In genomic region chr7:77935652-77936348, GRCh38 we compare ENCODE assay signal across 12 cellular contexts.
DNase-seq lines count a peak whose midpoint lies in the region; ATAC-seq and TF ChIP-seq lines count a peak whose summit lies in the region.
"Had no signal": no experiment of that assay in that cellular context is flagged by ENCODE, and none has a peak within 500 bp of the region (broad histone marks: within the 10 kb centered on the region; RNA-seq: fewer than 3 reads in every experiment).

No MANE protein-coding gene starts in this region.

- H3K27me3 ChIP-seq in Loucy (ENCODE audit: insufficient read depth, low read length, poor library complexity, severe bottlenecking) (no peaks in the 10 kb centered on the region), mammary epithelial cell (ENCODE audit: insufficient read depth, low read length) (no peaks in the 10 kb centered on the region), psoas muscle (ENCODE audit: insufficient read depth in 3 of 3, low read length in 2 of 3) (no peaks in the 10 kb centered on the region)

- H3K27ac ChIP-seq in mammary epithelial cell (ENCODE audit: insufficient read depth, low read depth, low read length), result no peak overlapping the region
- no peak overlapping the region for H3K27ac ChIP-seq in psoas muscle

- WGBS in mammary epithelial cell (ENCODE audit: low coverage, missing lambda C conversion rate), result 100% methylated on average over 1 of the region's 1 CpG
- 79 to 84% (median 79%) methylated on average over 1 of the region's 1 CpG for WGBS in psoas muscle, 3 donors

- TF ChIP-seq CTCF in Loucy (conservative IDR thresholded peaks at IDR 0.05; ENCODE audit: low read length) (no peak; the same call in 1 of the 2 replicates), mammary epithelial cell (conservative IDR thresholded peaks at IDR 0.05 in 1 of 2, IDR thresholded peaks at IDR 0.05 in 1 of 2; ENCODE audit: extremely low read depth in 1 of 2, insufficient read depth in 1 of 2, low read depth in 1 of 2, low read length in 2 of 2) (peak; percentile 39), psoas muscle (IDR thresholded peaks at IDR 0.05) (peak; percentile 14)

- H3K36me3 ChIP-seq in Loucy (ENCODE audit: insufficient read depth, low read length) (no peaks in the 10 kb centered on the region), mammary epithelial cell (ENCODE audit: insufficient read depth, low read length) (no peaks in the 10 kb centered on the region), psoas muscle (ENCODE audit: insufficient read depth in 1 of 2, low read depth in 1 of 2) (peaks cover 0 to 13% of the 10 kb centered on the region in 2 donors)

- POLR2A ChIA-PET in activated CD4-positive, alpha-beta T cell treated with anti-CD3 and anti-CD28 coated beads, Interleukin-2, amount 10 ng/mL, durations not matched to agents 7 days and 5 days (lab: Charles Lee), result no interaction called here

- no peaks in the 10 kb centered on the region for H3K27me3 Mint-ChIP-seq in activated CD4-positive, alpha-beta T cell treated with anti-CD3 and anti-CD28 coated beads, Interleukin-2, amount 10 ng/mL, durations not matched to agents 7 days and 5 days
- H3K27me3 Mint-ChIP-seq in activated CD4-positive, alpha-beta T cell treated with anti-CD3 and anti-CD28 coated beads, Interleukin-2, amount 10 ng/mL, durations not matched to agents 24 days and 14 days, result no peaks in the 10 kb centered on the region

- no peak for DNase-seq in activated CD4-positive, alpha-beta T cell treated with anti-CD3 and anti-CD28 coated beads, Interleukin-2, amount 10 ng/mL, durations not matched to agents 7 days and 5 days
- no peak for DNase-seq in activated CD4-positive, alpha-beta T cell treated with anti-CD3 and anti-CD28 coated beads, Interleukin-2, amount 10 ng/mL, durations not matched to agents 24 days and 14 days
- no peak for DNase-seq in mammary epithelial cell
- no peak for DNase-seq in psoas muscle
- DNase-seq in NCI-H2171 treated with DMSO at 0.1 percent for 48 hours (lab: John Stamatoyannopoulos, UW), result no peak
- no peak for DNase-seq in NK-92 treated with Interleukin-12 subunit alpha and Interleukin-12 subunit beta, amount 100 ng/mL, for 24 hours (lab: John Stamatoyannopoulos, UW)
- DNase-seq in midbrain (lab: John Stamatoyannopoulos, UW), result no peak
- DNase-seq: effector memory CD4-positive, alpha-beta T cell; mesendoderm; NCI-H345; stimulated activated CD4-positive, alpha-beta T cell treated with anti-CD3 and anti-CD28 coated beads, Interleukin-4, amount 100 ng/mL, for 4 hours had no signal

- in situ Hi-C loops in mammary epithelial cell (cut with MboI; ENCODE audit: low sequenced_read_pairs in 2 of 2), result no loop called here

- no peaks in the 10 kb centered on the region for H3K4me1 ChIP-seq in Loucy (ENCODE audit: insufficient read depth, low read length, poor library complexity, severe bottlenecking)
- peaks cover 6% of the 10 kb centered on the region for H3K4me1 ChIP-seq in mammary epithelial cell (ENCODE audit: insufficient read depth, low read length)
- H3K4me1 ChIP-seq in psoas muscle, result no peaks in the 10 kb centered on the region

- peaks cover 4% of the 10 kb centered on the region for H3K36me3 Mint-ChIP-seq in activated CD4-positive, alpha-beta T cell treated with anti-CD3 and anti-CD28 coated beads, Interleukin-2, amount 10 ng/mL, durations not matched to agents 7 days and 5 days (ENCODE audit: low read depth)
- H3K36me3 Mint-ChIP-seq in activated CD4-positive, alpha-beta T cell treated with anti-CD3 and anti-CD28 coated beads, Interleukin-2, amount 10 ng/mL, durations not matched to agents 24 days and 14 days (ENCODE audit: low read depth), result peaks cover 7% of the 10 kb centered on the region

- CTCF ChIA-PET in activated CD4-positive, alpha-beta T cell treated with anti-CD3 and anti-CD28 coated beads, Interleukin-2, amount 10 ng/mL, durations not matched to agents 7 days and 5 days (lab: Charles Lee), result interaction anchor here (0.6 kb wide), 2 partner anchors 149 to 279 kb away, joined by 3 to 4 read pairs; no protein-coding TSS in a partner anchor
- CTCF ChIA-PET in mammary epithelial cell (lab: Charles Lee; ENCODE audit: low non-redundant PET), result no interaction called here

- H2AFZ ChIP-seq in Loucy (ENCODE audit: low read length) (no peak overlapping the region), mammary epithelial cell (ENCODE audit: low read depth, low read length) (no peak overlapping the region)

- peak overlapping the region; percentile 7 for H3K4me2 ChIP-seq in Loucy (ENCODE audit: low read depth, low read length, poor library complexity, severe bottlenecking)
- H3K4me2 ChIP-seq in mammary epithelial cell (ENCODE audit: insufficient read depth, low read depth, low read length), result no peak overlapping the region

- intact Hi-C loops in activated CD4-positive, alpha-beta T cell treated with anti-CD3 and anti-CD28 coated beads, Interleukin-2, amount 10 ng/mL, durations not matched to agents 24 days and 14 days (cut with micrococcal nuclease), result loop anchor here (5.0 kb wide), 1 partner anchor 283 kb away; no protein-coding TSS in a partner anchor
- intact Hi-C loops in mammary epithelial cell (cut with micrococcal nuclease) (loop anchor here (1.0 to 2.0 kb wide), 3 partner anchors 137 to 278 kb away; partner anchors contain the start of genes PHTF2 and TMEM60), psoas muscle (cut with DNase I) (no loop called here)

- peak overlapping the region; percentile 57 for H3K27ac Mint-ChIP-seq in activated CD4-positive, alpha-beta T cell treated with anti-CD3 and anti-CD28 coated beads, Interleukin-2, amount 10 ng/mL, durations not matched to agents 7 days and 5 days
- no peak overlapping the region for H3K27ac Mint-ChIP-seq in activated CD4-positive, alpha-beta T cell treated with anti-CD3 and anti-CD28 coated beads, Interleukin-2, amount 10 ng/mL, durations not matched to agents 24 days and 14 days

- no peaks in the 10 kb centered on the region for H3K9me3 ChIP-seq in Loucy (ENCODE audit: insufficient read depth, low read depth, low read length)
- H3K9me3 ChIP-seq in mammary epithelial cell (replicated peaks; ENCODE audit: insufficient read depth, low read length), result no peaks in the 10 kb centered on the region
- no peaks in the 10 kb centered on the region for H3K9me3 ChIP-seq in psoas muscle

- H4K20me1 ChIP-seq in Loucy (ENCODE audit: insufficient read depth, low read length, poor library complexity, severe bottlenecking), result no peaks in the 10 kb centered on the region
- H4K20me1 ChIP-seq in mammary epithelial cell (ENCODE audit: insufficient read depth, low read length), result no peaks in the 10 kb centered on the region

- no peak overlapping the region for H3K4me3 Mint-ChIP-seq in activated CD4-positive, alpha-beta T cell treated with anti-CD3 and anti-CD28 coated beads, Interleukin-2, amount 10 ng/mL, durations not matched to agents 7 days and 5 days
- H3K4me3 Mint-ChIP-seq in activated CD4-positive, alpha-beta T cell treated with anti-CD3 and anti-CD28 coated beads, Interleukin-2, amount 10 ng/mL, durations not matched to agents 24 days and 14 days, result no peak overlapping the region

- H3F3A ChIP-seq in Loucy (ENCODE audit: low read depth), result no peaks in the 10 kb centered on the region

- dilution Hi-C loops in mammary epithelial cell (cut with HindIII; ENCODE audit: low sequenced_read_pairs), result no loop called here

- H3K9me3 Mint-ChIP-seq in activated CD4-positive, alpha-beta T cell treated with anti-CD3 and anti-CD28 coated beads, Interleukin-2, amount 10 ng/mL, durations not matched to agents 7 days and 5 days, result no peaks in the 10 kb centered on the region
- H3K9me3 Mint-ChIP-seq in activated CD4-positive, alpha-beta T cell treated with anti-CD3 and anti-CD28 coated beads, Interleukin-2, amount 10 ng/mL, durations not matched to agents 24 days and 14 days, result no peaks in the 10 kb centered on the region

- no TSS peak for BruUV-seq in mammary epithelial cell (replicated peaks; lab: Mats Ljungman, UMichigan)

- ATAC-seq in psoas muscle, result no peak

- no peak overlapping the region for H3K4me3 ChIP-seq in Loucy (ENCODE audit: low read length, poor library complexity, severe bottlenecking)
- H3K4me3 ChIP-seq in mammary epithelial cell (replicated peaks in 1 of 3; ENCODE audit: insufficient read depth in 1 of 3, low read depth in 2 of 3, low read length in 3 of 3), result no peak overlapping the region
- H3K4me3 ChIP-seq in psoas muscle, result no peak overlapping the region

- no peaks in the 10 kb centered on the region for H3K9me2 ChIP-seq in Loucy (replicated peaks; ENCODE audit: low read depth, low read length)

- no peak overlapping the region for H3K9ac ChIP-seq in Loucy (ENCODE audit: low read depth, low read length, poor library complexity, severe bottlenecking)
- no peak overlapping the region for H3K9ac ChIP-seq in mammary epithelial cell (ENCODE audit: insufficient read depth, low read length)

- H3K4me1 Mint-ChIP-seq in activated CD4-positive, alpha-beta T cell treated with anti-CD3 and anti-CD28 coated beads, Interleukin-2, amount 10 ng/mL, durations not matched to agents 7 days and 5 days, result peaks cover 16% of the 10 kb centered on the region
- H3K4me1 Mint-ChIP-seq in activated CD4-positive, alpha-beta T cell treated with anti-CD3 and anti-CD28 coated beads, Interleukin-2, amount 10 ng/mL, durations not matched to agents 24 days and 14 days, result peaks cover 12% of the 10 kb centered on the region

- H3K79me2 ChIP-seq in Loucy (ENCODE audit: insufficient read depth, low read length), result no peaks in the 10 kb centered on the region
- no peaks in the 10 kb centered on the region for H3K79me2 ChIP-seq in mammary epithelial cell (ENCODE audit: insufficient read depth, low read length)

Comparison
In these comparisons a context has a peak if more than half of its experiments do, and no peak if none do; other contexts are left out.
1. intact Hi-C loops: an anchor here in activated CD4-positive, alpha-beta T cell treated with anti-CD3 and anti-CD28 coated beads, Interleukin-2, amount 10 ng/mL, durations not matched to agents 24 days and 14 days (5.0 kb wide) and mammary epithelial cell (1.0 to 2.0 kb wide); none called in psoas muscle.